ENCODE assay signal across 12 cellular contexts in genomic region chr4:147833254-147833653, GRCh38.
DNase-seq lines count a peak whose midpoint lies in the region; ATAC-seq and TF ChIP-seq lines count a peak whose summit lies in the region.
"Had no signal": no experiment of that assay in that cellular context is flagged by ENCODE, and none has a peak within 500 bp of the region (broad histone marks: within the 10 kb centered on the region; RNA-seq: fewer than 3 reads in every experiment).

No MANE protein-coding gene starts in this region.

- H2AK5ac ChIP-seq in H9 (ENCODE audit: insufficient read length, low read length): no peak overlapping the region

- H3K4ac ChIP-seq in H9 (ENCODE audit: low read depth, low read length): no peak overlapping the region

- H3K27ac ChIP-seq in left ventricle myocardium inferior (replicated peaks) (peak overlapping the region; percentile 92), muscle layer of colon (ENCODE audit: low read depth, low read length) (peak overlapping the region; percentile 3), vagina (peak overlapping the region; percentile 73), H9 (ENCODE audit: insufficient read length, low read depth, low read length) (no peak overlapping the region)
- H3K27ac ChIP-seq in CD4-positive, alpha-beta T cell (ENCODE audit: low read depth, low read length): no peak overlapping the region

- no peak overlapping the region for H4K91ac ChIP-seq in H9 (ENCODE audit: insufficient read length, low read depth, low read length)

- CTCF ChIA-PET in CD4-positive, alpha-beta T cell (lab: Charles Lee): interaction anchor here (1.5 to 1.6 kb wide), 2 partner anchors 11 to 34 kb away, joined by 3 read pairs; no protein-coding TSS in a partner anchor

- no peaks in the 10 kb centered on the region for H3K23me2 ChIP-seq in H9 (ENCODE audit: insufficient read length, low read depth, low read length, poor library complexity, severe bottlenecking)

- H3K4me1 Mint-ChIP-seq in CD4-positive, alpha-beta T cell (ENCODE audit: low read depth): no peaks in the 10 kb centered on the region
- peaks cover 34 to 36% of the 10 kb centered on the region in 2 experiments for H3K4me1 Mint-ChIP-seq in H9

- H3K4me1 ChIP-seq in left ventricle myocardium inferior (peaks cover 66% of the 10 kb centered on the region), muscle layer of colon (ENCODE audit: insufficient read depth, low read length) (peaks cover 64% of the 10 kb centered on the region), vagina (peaks cover 57% of the 10 kb centered on the region), H9 (ENCODE audit: insufficient read depth, low read length) (no peaks in the 10 kb centered on the region)

- no peak overlapping the region for H3K9ac ChIP-seq in muscle layer of colon (ENCODE audit: low read length)
- no peak overlapping the region for H3K9ac ChIP-seq in H9 (ENCODE audit: extremely low read depth, insufficient read length, low read length)

- no peaks in the 10 kb centered on the region for H3K9me3 ChIP-seq in left ventricle myocardium inferior (replicated peaks)
- no peaks in the 10 kb centered on the region for H3K9me3 ChIP-seq in muscle layer of colon (ENCODE audit: low read length)
- no peaks in the 10 kb centered on the region for H3K9me3 ChIP-seq in vagina
- H3K9me3 ChIP-seq in CD4-positive, alpha-beta T cell (ENCODE audit: control insufficient read depth, low read length): no peaks in the 10 kb centered on the region
- H3K9me3 ChIP-seq in H9 (ENCODE audit: control insufficient read depth, low read depth, low read length): no peaks in the 10 kb centered on the region

- H3K27me3 ChIP-seq in left ventricle myocardium inferior (ENCODE audit: low read depth): no peaks in the 10 kb centered on the region
- H3K27me3 ChIP-seq in muscle layer of colon (ENCODE audit: control insufficient read depth in 1 of 2, insufficient read depth in 2 of 2, low read length in 2 of 2): no peaks in the 10 kb centered on the region
- H3K27me3 ChIP-seq in vagina: no peaks in the 10 kb centered on the region
- no peaks in the 10 kb centered on the region for H3K27me3 ChIP-seq in CD4-positive, alpha-beta T cell (ENCODE audit: control insufficient read depth, insufficient read depth, low read length)
- H3K27me3 ChIP-seq in H9 (ENCODE audit: insufficient read depth, low read length): no peaks in the 10 kb centered on the region

- no peak overlapping the region for H4K5ac ChIP-seq in H9 (ENCODE audit: insufficient read length, low read depth, low read length)

- no peak for TF ChIP-seq POLR2A in vagina (IDR thresholded peaks at IDR 0.05)

- H3K18ac ChIP-seq in H9 (ENCODE audit: insufficient read length, low read depth, low read length): no peak overlapping the region

- no peak overlapping the region for H4K8ac ChIP-seq in H9 (replicated peaks; ENCODE audit: insufficient read length, low read depth, low read length)

- H3K79me2 ChIP-seq in H9 (ENCODE audit: insufficient read depth, low read length): no peaks in the 10 kb centered on the region

- no peak overlapping the region for H3K4me3 ChIP-seq in left ventricle myocardium inferior
- H3K4me3 ChIP-seq in muscle layer of colon (ENCODE audit: low read depth in 1 of 2, low read length in 2 of 2): no peak overlapping the region
- no peak overlapping the region for H3K4me3 ChIP-seq in vagina

- H3K23ac ChIP-seq in H9 (ENCODE audit: insufficient read length, low read depth, low read length): no peak overlapping the region

- TF ChIP-seq CTCF in left ventricle myocardium inferior (IDR thresholded peaks at IDR 0.05; ENCODE audit: borderline replicate concordance) (no peak), vagina (IDR thresholded peaks at IDR 0.05) (no peak), H9 (conservative IDR thresholded peaks at IDR 0.05) (no peak)
- TF ChIP-seq CTCF in CD4-positive, alpha-beta T cell (IDR thresholded peaks at IDR 0.05): no peak

- no peak for DNase-seq in left ventricle myocardium inferior
- no peak for DNase-seq in cardiac septum (ENCODE audit: low spot score)
- peak; percentile 28 for DNase-seq in dermis blood vessel endothelial cell
- no peak for DNase-seq in vagina (ENCODE audit: extremely low spot score in 2 of 2)
- no peak for DNase-seq in NOMO-1 (lab: John Stamatoyannopoulos, UW; ENCODE audit: unreplicated experiment in 2 of 2)
- no peak for DNase-seq in CD4-positive, alpha-beta T cell
- DNase-seq in H9: no peak
- DNase-seq: activated CD4-positive, alpha-beta memory T cell treated with anti-CD3 and anti-CD28 coated beads for 36 hours; DMS53; Kasumi-1 had no signal

- no peaks in the 10 kb centered on the region for H3K27me3 Mint-ChIP-seq in CD4-positive, alpha-beta T cell
- H3K27me3 Mint-ChIP-seq in H9 (ENCODE audit: low read depth): peaks cover 1% of the 10 kb centered on the region; the same call in 1 of the 2 replicates
- H3K27me3 Mint-ChIP-seq: activated CD4-positive, alpha-beta memory T cell treated with anti-CD3 and anti-CD28 coated beads for 36 hours; activated naive CD8-positive, alpha-beta T cell had no signal

- H3K14ac ChIP-seq in H9 (ENCODE audit: insufficient read depth, low read length): no peak overlapping the region

- H3K36me3 ChIP-seq in left ventricle myocardium inferior: peaks cover 3% of the 10 kb centered on the region
- H3K36me3 ChIP-seq in muscle layer of colon (ENCODE audit: insufficient read depth, low read length): peaks cover 7% of the 10 kb centered on the region
- no peaks in the 10 kb centered on the region for H3K36me3 ChIP-seq in vagina

- POLR2A ChIA-PET in CD4-positive, alpha-beta T cell (lab: Charles Lee): no interaction called here

- H3K4me2 ChIP-seq in H9 (ENCODE audit: insufficient read depth, insufficient read length, low read length): no peak overlapping the region

- H3T11ph ChIP-seq in H9 (ENCODE audit: low read length): no peak overlapping the region

- no peaks in the 10 kb centered on the region for H3K36me3 Mint-ChIP-seq in CD4-positive, alpha-beta T cell (ENCODE audit: low read depth)
- H3K36me3 Mint-ChIP-seq in H9 (ENCODE audit: insufficient read depth in 1 of 3, low read depth in 3 of 3): no peaks in the 10 kb centered on the region

- no peak overlapping the region for H3K4me3 Mint-ChIP-seq in CD4-positive, alpha-beta T cell
- no peak overlapping the region for H3K4me3 Mint-ChIP-seq in H9
- H3K4me3 Mint-ChIP-seq: activated CD4-positive, alpha-beta memory T cell treated with anti-CD3 and anti-CD28 coated beads for 36 hours; activated naive CD8-positive, alpha-beta T cell had no signal

- no peak overlapping the region for H2BK15ac ChIP-seq in H9 (ENCODE audit: low read depth, low read length)

- ATAC-seq in CD4-positive, alpha-beta T cell (ENCODE audit: poor library complexity): no peak

- H2BK20ac ChIP-seq in H9 (ENCODE audit: low read depth, low read length, poor library complexity, severe bottlenecking): no peak overlapping the region

- WGBS in H9 (ENCODE audit: extremely low coverage, insufficient read length, low lambda C conversion rate): no CpG with 5 or more reads among the region's 2 CpGs

- H3K79me1 ChIP-seq in H9 (ENCODE audit: insufficient read depth, low read depth, low read length, poor library complexity, severe bottlenecking): no peaks in the 10 kb centered on the region

- no peak overlapping the region for H3K56ac ChIP-seq in H9 (ENCODE audit: insufficient read length, low read depth, low read length)

- H2BK5ac ChIP-seq in H9 (ENCODE audit: insufficient read length, low read length): no peak overlapping the region

- H2AFZ ChIP-seq in H9 (ENCODE audit: low read length): no peak overlapping the region

- H2BK12ac ChIP-seq in H9 (ENCODE audit: insufficient read length, low read depth, low read length): no peak overlapping the region

- no peak overlapping the region for H3K27ac Mint-ChIP-seq in CD4-positive, alpha-beta T cell
- H3K27ac Mint-ChIP-seq in H9: no peak overlapping the region
- H3K27ac Mint-ChIP-seq: activated CD4-positive, alpha-beta memory T cell treated with anti-CD3 and anti-CD28 coated beads for 36 hours; activated naive CD8-positive, alpha-beta T cell had no signal

- H2BK120ac ChIP-seq in H9 (ENCODE audit: low read depth, low read length, poor library complexity, severe bottlenecking): no peak overlapping the region

- intact Hi-C loops in left ventricle myocardium inferior (cut with micrococcal nuclease): no loop called here
- intact Hi-C loops in cardiac septum (cut with DNase I): no loop called here
- intact Hi-C loops in vagina (cut with DNase I): no loop called here
- intact Hi-C loops in CD4-positive, alpha-beta T cell (cut with DNase I, micrococcal nuclease): no loop called here

- H4K20me1 ChIP-seq in H9 (ENCODE audit: control insufficient read depth, insufficient read depth, insufficient read length): no peaks in the 10 kb centered on the region

- no peaks in the 10 kb centered on the region for H3K9me3 Mint-ChIP-seq in CD4-positive, alpha-beta T cell
- H3K9me3 Mint-ChIP-seq in H9: peaks cover 0 to 3% of the 10 kb centered on the region in 2 experiments; a peak in 1 of 5 replicates
- H3K9me3 Mint-ChIP-seq: activated CD4-positive, alpha-beta memory T cell treated with anti-CD3 and anti-CD28 coated beads for 36 hours had no signal

Comparison
In these comparisons a context has a peak if more than half of its experiments do, and no peak if none do; other contexts are left out.
1. H3K27ac ChIP-seq: peak in left ventricle myocardium inferior (single experiment), muscle layer of colon (single experiment) and vagina (single experiment); none in CD4-positive, alpha-beta T cell (single experiment) and H9 (single experiment).